ENCODE assay signal across 2 cellular contexts in the genomic region with DNA sequence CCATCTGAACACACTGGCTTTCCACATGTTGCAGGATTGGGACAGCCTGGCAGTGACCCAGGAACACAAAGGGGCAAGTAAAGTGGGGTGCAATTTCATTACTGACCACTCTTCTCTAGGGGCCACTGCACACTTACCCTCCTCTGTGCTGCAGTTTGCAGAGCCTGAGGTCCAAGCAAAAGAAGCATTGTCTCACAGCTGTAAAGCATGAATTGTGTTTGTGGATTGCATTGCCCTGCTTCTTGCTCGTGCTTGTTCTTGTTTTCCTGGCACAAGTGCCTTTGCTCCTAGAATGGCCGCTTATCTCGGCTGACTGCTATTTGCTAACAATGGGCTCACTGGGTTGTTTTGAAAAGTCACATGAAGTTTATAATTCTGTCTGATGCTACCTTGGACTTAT.
TF ChIP-seq lines count a peak whose summit lies in the region.

No MANE protein-coding gene starts in this region.

TF ChIP-seq in SK-N-SH, 30 proteins besides CTCF, POLR2A, EP300 and RAD21 (continued from another document):
- TF ChIP-seq, protein P1, sequence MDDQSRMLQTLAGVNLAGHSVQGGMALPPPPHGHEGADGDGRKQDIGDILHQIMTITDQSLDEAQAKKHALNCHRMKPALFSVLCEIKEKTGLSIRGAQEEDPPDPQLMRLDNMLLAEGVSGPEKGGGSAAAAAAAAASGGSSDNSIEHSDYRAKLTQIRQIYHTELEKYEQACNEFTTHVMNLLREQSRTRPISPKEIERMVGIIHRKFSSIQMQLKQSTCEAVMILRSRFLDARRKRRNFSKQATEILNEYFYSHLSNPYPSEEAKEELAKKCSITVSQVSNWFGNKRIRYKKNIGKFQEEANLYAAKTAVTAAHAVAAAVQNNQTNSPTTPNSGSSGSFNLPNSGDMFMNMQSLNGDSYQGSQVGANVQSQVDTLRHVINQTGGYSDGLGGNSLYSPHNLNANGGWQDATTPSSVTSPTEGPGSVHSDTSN (IDR thresholded peaks at IDR 0.05) = no peak

TF ChIP-seq in SK-N-SH treated with all-trans-retinoic acid at 6 μM for 48 hours, 23 proteins besides CTCF, POLR2A, EP300 and RAD21 (continued from another document):
- TF ChIP-seq, protein P2, sequence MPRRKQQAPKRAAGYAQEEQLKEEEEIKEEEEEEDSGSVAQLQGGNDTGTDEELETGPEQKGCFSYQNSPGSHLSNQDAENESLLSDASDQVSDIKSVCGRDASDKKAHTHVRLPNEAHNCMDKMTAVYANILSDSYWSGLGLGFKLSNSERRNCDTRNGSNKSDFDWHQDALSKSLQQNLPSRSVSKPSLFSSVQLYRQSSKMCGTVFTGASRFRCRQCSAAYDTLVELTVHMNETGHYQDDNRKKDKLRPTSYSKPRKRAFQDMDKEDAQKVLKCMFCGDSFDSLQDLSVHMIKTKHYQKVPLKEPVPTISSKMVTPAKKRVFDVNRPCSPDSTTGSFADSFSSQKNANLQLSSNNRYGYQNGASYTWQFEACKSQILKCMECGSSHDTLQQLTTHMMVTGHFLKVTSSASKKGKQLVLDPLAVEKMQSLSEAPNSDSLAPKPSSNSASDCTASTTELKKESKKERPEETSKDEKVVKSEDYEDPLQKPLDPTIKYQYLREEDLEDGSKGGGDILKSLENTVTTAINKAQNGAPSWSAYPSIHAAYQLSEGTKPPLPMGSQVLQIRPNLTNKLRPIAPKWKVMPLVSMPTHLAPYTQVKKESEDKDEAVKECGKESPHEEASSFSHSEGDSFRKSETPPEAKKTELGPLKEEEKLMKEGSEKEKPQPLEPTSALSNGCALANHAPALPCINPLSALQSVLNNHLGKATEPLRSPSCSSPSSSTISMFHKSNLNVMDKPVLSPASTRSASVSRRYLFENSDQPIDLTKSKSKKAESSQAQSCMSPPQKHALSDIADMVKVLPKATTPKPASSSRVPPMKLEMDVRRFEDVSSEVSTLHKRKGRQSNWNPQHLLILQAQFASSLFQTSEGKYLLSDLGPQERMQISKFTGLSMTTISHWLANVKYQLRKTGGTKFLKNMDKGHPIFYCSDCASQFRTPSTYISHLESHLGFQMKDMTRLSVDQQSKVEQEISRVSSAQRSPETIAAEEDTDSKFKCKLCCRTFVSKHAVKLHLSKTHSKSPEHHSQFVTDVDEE (CRISPR knock-in tag; IDR thresholded peaks at IDR 0.05) = no peak
- TF ChIP-seq ISL1 (CRISPR knock-in tag; IDR thresholded peaks at IDR 0.05) (no peak), ZNF8 (CRISPR knock-in tag; IDR thresholded peaks at IDR 0.05) (no peak), ZNF565 (CRISPR knock-in tag; conservative IDR thresholded peaks at IDR 0.05; ENCODE audit: low read depth) (no peak), OSR1 (CRISPR knock-in tag; IDR thresholded peaks at IDR 0.05) (no peak), ARNTL (CRISPR knock-in tag; IDR thresholded peaks at IDR 0.05; ENCODE audit: borderline replicate concordance, low read depth) (no peak), BACH2 (CRISPR knock-in tag; IDR thresholded peaks at IDR 0.05; ENCODE audit: borderline replicate concordance) (no peak), GLIS3 (CRISPR knock-in tag; IDR thresholded peaks at IDR 0.05) (no peak), PPARA (CRISPR knock-in tag; IDR thresholded peaks at IDR 0.05; ENCODE audit: borderline replicate concordance) (no peak)
- TF ChIP-seq, protein P3, sequence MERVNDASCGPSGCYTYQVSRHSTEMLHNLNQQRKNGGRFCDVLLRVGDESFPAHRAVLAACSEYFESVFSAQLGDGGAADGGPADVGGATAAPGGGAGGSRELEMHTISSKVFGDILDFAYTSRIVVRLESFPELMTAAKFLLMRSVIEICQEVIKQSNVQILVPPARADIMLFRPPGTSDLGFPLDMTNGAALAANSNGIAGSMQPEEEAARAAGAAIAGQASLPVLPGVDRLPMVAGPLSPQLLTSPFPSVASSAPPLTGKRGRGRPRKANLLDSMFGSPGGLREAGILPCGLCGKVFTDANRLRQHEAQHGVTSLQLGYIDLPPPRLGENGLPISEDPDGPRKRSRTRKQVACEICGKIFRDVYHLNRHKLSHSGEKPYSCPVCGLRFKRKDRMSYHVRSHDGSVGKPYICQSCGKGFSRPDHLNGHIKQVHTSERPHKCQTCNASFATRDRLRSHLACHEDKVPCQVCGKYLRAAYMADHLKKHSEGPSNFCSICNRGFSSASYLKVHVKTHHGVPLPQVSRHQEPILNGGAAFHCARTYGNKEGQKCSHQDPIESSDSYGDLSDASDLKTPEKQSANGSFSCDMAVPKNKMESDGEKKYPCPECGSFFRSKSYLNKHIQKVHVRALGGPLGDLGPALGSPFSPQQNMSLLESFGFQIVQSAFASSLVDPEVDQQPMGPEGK (CRISPR knock-in tag; IDR thresholded peaks at IDR 0.05; ENCODE audit: borderline replicate concordance) = no peak
TF ChIP-seq in SK-N-SH treated with all-trans-retinoic acid at 6 μM for 48 hours: peak in this region for 0.
